ENCODE assay signal across 21 cellular contexts in the genomic region with DNA sequence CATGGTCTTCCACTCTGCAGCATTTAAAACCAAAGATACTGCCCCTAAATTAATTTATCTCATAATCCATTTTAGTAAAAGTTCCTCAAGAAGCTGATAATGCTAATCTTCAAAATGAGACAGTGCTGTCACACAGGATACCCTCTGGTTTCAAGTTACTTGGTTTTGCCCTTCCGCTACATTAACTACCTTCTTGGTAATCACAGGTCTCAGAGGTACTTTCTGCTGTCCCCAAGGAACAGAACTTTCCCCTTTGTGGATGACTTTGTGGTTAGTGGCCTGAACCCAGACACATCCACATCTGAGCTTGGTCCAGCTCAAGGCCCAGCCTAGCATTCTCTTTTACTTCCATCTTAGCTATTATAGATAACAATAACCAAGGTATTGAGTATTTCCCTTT.
DNase-seq lines count a peak whose midpoint lies in the region; ATAC-seq and TF ChIP-seq lines count a peak whose summit lies in the region.
"Had no signal": no experiment of that assay in that cellular context is flagged by ENCODE, and none has a peak within 500 bp of the region (broad histone marks: within the 10 kb centered on the region; RNA-seq: fewer than 3 reads in every experiment).

No MANE protein-coding gene starts in this region.

- H3K9me3 ChIP-seq in H9 (ENCODE audit: control insufficient read depth, low read depth, low read length): no peaks in the 10 kb centered on the region
- H3K9me3 ChIP-seq: colonic mucosa, stomach had no signal

- H3K56ac ChIP-seq in H9 (ENCODE audit: insufficient read length, low read depth, low read length): no peak overlapping the region

- H3K27ac ChIP-seq in H9 (ENCODE audit: insufficient read length, low read depth, low read length): no peak overlapping the region
- H3K27ac ChIP-seq: colonic mucosa, stomach had no signal

- DNase-seq in stimulated activated naive B cell treated with anti-CD40 and anti-IgM and Interleukin-4, amounts not matched to agents 10 μg/mL and 1 μg/mL and 100 μg/mL, for 72 hours: no peak
- DNase-seq in T-helper 1 cell (no peak), sciatic nerve (ENCODE audit: low spot score) (no peak), H9 (no peak)
- DNase-seq: activated CD4-positive, alpha-beta T cell treated with anti-CD3 and anti-CD28 coated beads for 36 hours; activated effector memory CD4-positive, alpha-beta T cell treated with Interleukin-2 at 50 U/mL for 16 hours; activated naive CD8-positive, alpha-beta T cell treated with anti-CD3 and anti-CD28 coated beads, Interleukin-2, amount 50 U/mL, for 24 hours; colonic mucosa; endodermal cell; Kasumi-1; NCI-H1092 treated with DMSO at 0.1 percent for 48 hours; NCI-H2081 treated with DMSO at 0.1 percent for 48 hours; NCI-H510A treated with DMSO at 0.1 percent for 48 hours; small intestine; stimulated activated CD4-positive, alpha-beta T cell treated with anti-CD3 and anti-CD28 coated beads, Interleukin-2, amount 100 ng/mL, for 48 hours; stomach had no signal

- no peaks in the 10 kb centered on the region for H4K20me1 ChIP-seq in H9 (ENCODE audit: control insufficient read depth, insufficient read depth, insufficient read length)

- H2BK15ac ChIP-seq in H9 (ENCODE audit: low read depth, low read length): no peak overlapping the region

- no peak overlapping the region for H3K18ac ChIP-seq in H9 (ENCODE audit: insufficient read length, low read depth, low read length)

- intact Hi-C loops in sciatic nerve (cut with DNase I): no loop called here

- H3K4me1 ChIP-seq in H9 (ENCODE audit: insufficient read depth, low read length): no peaks in the 10 kb centered on the region
- H3K4me1 ChIP-seq: colonic mucosa, stomach had no signal

- no peak overlapping the region for H4K5ac ChIP-seq in H9 (ENCODE audit: insufficient read length, low read depth, low read length)

- no peak overlapping the region for H4K91ac ChIP-seq in H9 (ENCODE audit: insufficient read length, low read depth, low read length)

- H2BK120ac ChIP-seq in H9 (ENCODE audit: low read depth, low read length, poor library complexity, severe bottlenecking): no peak overlapping the region

- H3K14ac ChIP-seq in H9 (ENCODE audit: insufficient read depth, low read length): no peak overlapping the region

- H2AK5ac ChIP-seq in H9 (ENCODE audit: insufficient read length, low read length): no peak overlapping the region

- no peak overlapping the region for H2BK5ac ChIP-seq in H9 (ENCODE audit: insufficient read length, low read length)

- H3K4me1 Mint-ChIP-seq in stimulated activated naive B cell treated with anti-CD40 and anti-IgM and Interleukin-4, amounts not matched to agents 10 μg/mL and 1 μg/mL and 100 μg/mL, for 72 hours: no peaks in the 10 kb centered on the region
- H3K4me1 Mint-ChIP-seq in H9: no peaks in the 10 kb centered on the region
- H3K4me1 Mint-ChIP-seq: activated CD4-positive, alpha-beta T cell treated with anti-CD3 and anti-CD28 coated beads for 36 hours; activated naive CD8-positive, alpha-beta T cell treated with anti-CD3 and anti-CD28 coated beads, Interleukin-2, amount 50 U/mL, for 24 hours; B cell; endodermal cell had no signal

- H3K79me1 ChIP-seq in H9 (ENCODE audit: insufficient read depth, low read depth, low read length, poor library complexity, severe bottlenecking): no peaks in the 10 kb centered on the region

- no CpG with 5 or more reads among the region's 1 CpG for WGBS in H9 (ENCODE audit: extremely low coverage, insufficient read length, low lambda C conversion rate)

- peaks cover 0 to 4% of the 10 kb centered on the region in 2 donors for H3K27me3 Mint-ChIP-seq in stimulated activated naive B cell treated with anti-CD40 and anti-IgM and Interleukin-4, amounts not matched to agents 10 μg/mL and 1 μg/mL and 100 μg/mL, for 72 hours
- H3K27me3 Mint-ChIP-seq in H9 (ENCODE audit: low read depth): no peaks in the 10 kb centered on the region; the same call in 1 of the 2 replicates
- H3K27me3 Mint-ChIP-seq: type B pancreatic cell had no signal

- H4K8ac ChIP-seq in H9 (replicated peaks; ENCODE audit: insufficient read length, low read depth, low read length): no peak overlapping the region

- H3K27me3 ChIP-seq in H9 (ENCODE audit: insufficient read depth, low read length): no peaks in the 10 kb centered on the region
- H3K27me3 ChIP-seq: colonic mucosa, stomach had no signal

- H3K79me2 ChIP-seq in H9 (ENCODE audit: insufficient read depth, low read length): no peaks in the 10 kb centered on the region

- ATAC-seq in GM19025 (IDR thresholded peaks at IDR 0.05; ENCODE audit: low read depth, unreplicated experiment): peak; percentile 74
- peak; percentile 84 for ATAC-seq in HG02678 (IDR thresholded peaks at IDR 0.05; ENCODE audit: unreplicated experiment)
- ATAC-seq in HG03432 (IDR thresholded peaks at IDR 0.05; ENCODE audit: unreplicated experiment): peak; percentile 88
- ATAC-seq in stimulated activated naive B cell treated with anti-CD40 and anti-IgM and Interleukin-4, amounts not matched to agents 10 μg/mL and 1 μg/mL and 100 μg/mL, for 72 hours (replicated peaks): peak; percentile 60 to 77
- no peak for ATAC-seq in sciatic nerve
- ATAC-seq: activated CD4-positive, alpha-beta T cell treated with anti-CD3 and anti-CD28 coated beads for 36 hours; activated naive CD8-positive, alpha-beta T cell treated with anti-CD3 and anti-CD28 coated beads, Interleukin-2, amount 50 U/mL, for 24 hours had no signal

- H2BK20ac ChIP-seq in H9 (ENCODE audit: low read depth, low read length, poor library complexity, severe bottlenecking): no peak overlapping the region

- no peak overlapping the region for H2AFZ ChIP-seq in H9 (ENCODE audit: low read length)

- H3K4me2 ChIP-seq in H9 (ENCODE audit: insufficient read depth, insufficient read length, low read length): no peak overlapping the region

- no peak overlapping the region for H2BK12ac ChIP-seq in H9 (ENCODE audit: insufficient read length, low read depth, low read length)

- H3K9ac ChIP-seq in H9 (ENCODE audit: extremely low read depth, insufficient read length, low read length): no peak overlapping the region

- no peak overlapping the region for H3K4me3 Mint-ChIP-seq in stimulated activated naive B cell treated with anti-CD40 and anti-IgM and Interleukin-4, amounts not matched to agents 10 μg/mL and 1 μg/mL and 100 μg/mL, for 72 hours
- H3K4me3 Mint-ChIP-seq in H9: no peak overlapping the region
- H3K4me3 Mint-ChIP-seq: activated CD4-positive, alpha-beta T cell treated with anti-CD3 and anti-CD28 coated beads for 36 hours; activated naive CD8-positive, alpha-beta T cell treated with anti-CD3 and anti-CD28 coated beads, Interleukin-2, amount 50 U/mL, for 24 hours; B cell; endodermal cell; type B pancreatic cell had no signal

- H3K9me3 Mint-ChIP-seq in stimulated activated naive B cell treated with anti-CD40 and anti-IgM and Interleukin-4, amounts not matched to agents 10 μg/mL and 1 μg/mL and 100 μg/mL, for 72 hours: peaks cover 4% of the 10 kb centered on the region in 2 donors
- peaks cover 0 to 2% of the 10 kb centered on the region in 2 experiments; a peak in 1 of 5 replicates for H3K9me3 Mint-ChIP-seq in H9
- H3K9me3 Mint-ChIP-seq: activated naive CD8-positive, alpha-beta T cell treated with anti-CD3 and anti-CD28 coated beads, Interleukin-2, amount 50 U/mL, for 24 hours; endodermal cell had no signal

- no peaks in the 10 kb centered on the region for H3K23me2 ChIP-seq in H9 (ENCODE audit: insufficient read length, low read depth, low read length, poor library complexity, severe bottlenecking)

- H3K23ac ChIP-seq in H9 (ENCODE audit: insufficient read length, low read depth, low read length): no peak overlapping the region

- no peak overlapping the region for H3K27ac Mint-ChIP-seq in stimulated activated naive B cell treated with anti-CD40 and anti-IgM and Interleukin-4, amounts not matched to agents 10 μg/mL and 1 μg/mL and 100 μg/mL, for 72 hours
- H3K27ac Mint-ChIP-seq in H9: no peak overlapping the region
- H3K27ac Mint-ChIP-seq: activated CD4-positive, alpha-beta T cell treated with anti-CD3 and anti-CD28 coated beads for 36 hours; activated naive CD8-positive, alpha-beta T cell treated with anti-CD3 and anti-CD28 coated beads, Interleukin-2, amount 50 U/mL, for 24 hours; B cell; endodermal cell; type B pancreatic cell had no signal

- TF ChIP-seq CTCF in H9 (conservative IDR thresholded peaks at IDR 0.05): no peak

- no peak overlapping the region for H3T11ph ChIP-seq in H9 (ENCODE audit: low read length)

- no peaks in the 10 kb centered on the region for H3K36me3 Mint-ChIP-seq in stimulated activated naive B cell treated with anti-CD40 and anti-IgM and Interleukin-4, amounts not matched to agents 10 μg/mL and 1 μg/mL and 100 μg/mL, for 72 hours
- H3K36me3 Mint-ChIP-seq in H9 (ENCODE audit: insufficient read depth in 1 of 3, low read depth in 3 of 3): no peaks in the 10 kb centered on the region
- H3K36me3 Mint-ChIP-seq: type B pancreatic cell had no signal

- no peak overlapping the region for H3K4ac ChIP-seq in H9 (ENCODE audit: low read depth, low read length)
